ENCODE assay signal across 10 cellular contexts in the genomic region with DNA sequence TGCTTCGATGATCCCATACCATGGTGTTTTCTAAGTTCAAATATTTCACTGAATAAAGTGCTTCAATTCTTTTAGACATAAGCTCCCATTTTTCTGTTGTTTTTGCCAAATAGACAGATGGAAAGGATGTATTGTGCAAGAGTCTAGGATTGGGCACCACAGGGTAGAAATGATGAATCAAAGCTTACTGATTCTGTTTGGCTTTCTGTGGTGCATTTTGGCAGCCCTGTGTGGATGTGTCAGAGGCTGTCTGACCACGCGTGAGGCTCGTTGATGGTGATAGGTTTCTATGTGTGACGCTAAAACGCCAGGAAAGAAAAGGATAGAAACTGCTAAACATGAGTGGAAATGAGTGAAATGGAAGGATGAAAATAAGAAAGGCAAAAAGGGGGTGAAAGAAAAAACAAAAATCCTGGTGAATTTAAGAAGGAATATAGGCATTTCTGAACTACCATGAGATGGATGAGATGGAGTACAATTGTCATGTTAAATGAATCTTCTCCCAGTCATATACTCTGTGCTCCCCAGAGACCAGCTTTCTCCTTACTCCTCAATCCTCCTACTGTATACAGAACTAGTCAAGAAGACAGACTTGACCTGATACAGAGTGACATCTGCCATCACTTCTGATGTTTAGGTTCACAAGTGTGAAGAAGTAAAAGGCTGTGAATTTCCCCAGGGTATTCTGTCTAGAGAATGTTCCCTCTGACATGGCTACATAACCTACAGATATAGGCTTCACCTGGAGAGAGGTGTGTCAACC. TPM values are rescaled to one million over a fixed set of nuclear protein-coding genes. Genes with fewer than 3 reads are reported as not detected.
A peak's percentile ranks its signal among the peaks of the same experiment; 100 is the strongest.
DNase-seq lines count a peak whose midpoint lies in the region; ATAC-seq and TF ChIP-seq lines count a peak whose summit lies in the region.
"Had no signal": no experiment of that assay in that cellular context is flagged by ENCODE, and none has a peak within 500 bp of the region (broad histone marks: within the 10 kb centered on the region; RNA-seq: fewer than 3 reads in every experiment).

No MANE protein-coding gene starts in this region.

- H3K27ac Mint-ChIP-seq in T-helper 17 cell = peak overlapping the region; percentile 41
- peak overlapping the region; percentile 4 for H3K27ac Mint-ChIP-seq in stimulated activated naive B cell treated with anti-CD40 and anti-IgM and Interleukin-4, amounts not matched to agents 10 μg/mL and 1 μg/mL and 100 μg/mL, for 72 hours

- H3K4me1 ChIP-seq in OCI-LY7 (ENCODE audit: insufficient read depth, low read length, poor library complexity, severe bottlenecking) = peaks cover 20% of the 10 kb centered on the region

- H2AFZ ChIP-seq in OCI-LY7 (ENCODE audit: low read length) = no peak overlapping the region

- POLR2A ChIA-PET in OCI-LY7 (lab: Charles Lee) = interaction anchor here (0.6 to 0.7 kb wide), 3 partner anchors 8 to 186 kb away, joined by 3 read pairs; no protein-coding TSS in a partner anchor

- H3K36me3 Mint-ChIP-seq in T-helper 17 cell (ENCODE audit: low read depth) = peaks cover 3% of the 10 kb centered on the region
- peaks cover 0 to 8% of the 10 kb centered on the region in 2 donors for H3K36me3 Mint-ChIP-seq in stimulated activated naive B cell treated with anti-CD40 and anti-IgM and Interleukin-4, amounts not matched to agents 10 μg/mL and 1 μg/mL and 100 μg/mL, for 72 hours

- H3K79me2 ChIP-seq in OCI-LY7 (ENCODE audit: insufficient read depth, low read depth, low read length) = peaks cover 4% of the 10 kb centered on the region; the same call in 1 of the 2 replicates

- H3K4me3 ChIP-seq in OCI-LY7 (ENCODE audit: low read depth, low read length, poor library complexity, severe bottlenecking) = no peak overlapping the region

- peaks cover 15% of the 10 kb centered on the region; the same call in 1 of the 2 replicates for H4K20me1 ChIP-seq in OCI-LY7 (ENCODE audit: insufficient read depth, low read length)

- peaks cover 37% of the 10 kb centered on the region for H3K4me1 Mint-ChIP-seq in T-helper 17 cell
- peaks cover 34 to 47% of the 10 kb centered on the region in 2 donors for H3K4me1 Mint-ChIP-seq in stimulated activated naive B cell treated with anti-CD40 and anti-IgM and Interleukin-4, amounts not matched to agents 10 μg/mL and 1 μg/mL and 100 μg/mL, for 72 hours

- H3K27me3 Mint-ChIP-seq in T-helper 17 cell = no peaks in the 10 kb centered on the region
- H3K27me3 Mint-ChIP-seq in stimulated activated naive B cell treated with anti-CD40 and anti-IgM and Interleukin-4, amounts not matched to agents 10 μg/mL and 1 μg/mL and 100 μg/mL, for 72 hours = no peaks in the 10 kb centered on the region

- BruUV-seq in OCI-LY7 (replicated peaks; lab: Mats Ljungman, UMichigan) = no TSS peak

- no peak overlapping the region for H3K4me3 Mint-ChIP-seq in T-helper 17 cell
- no peak overlapping the region for H3K4me3 Mint-ChIP-seq in stimulated activated naive B cell treated with anti-CD40 and anti-IgM and Interleukin-4, amounts not matched to agents 10 μg/mL and 1 μg/mL and 100 μg/mL, for 72 hours

- peak; percentile 7 to 17 for DNase-seq in activated CD4-positive, alpha-beta T cell treated with anti-CD3 and anti-CD28 coated beads for 24 hours (ENCODE audit: low read depth in 2 of 2)
- DNase-seq in activated CD4-positive, alpha-beta T cell treated with anti-CD3 and anti-CD28 coated beads, Interleukin-2, amount 50 U/mL, for 4 hours = no peak
- no peak for DNase-seq in T-helper 17 cell
- DNase-seq in glomerular visceral epithelial cell (ENCODE audit: extremely low spot score) = peak; percentile 47
- DNase-seq in stimulated activated naive B cell treated with anti-CD40 and anti-IgM and Interleukin-4, amounts not matched to agents 10 μg/mL and 1 μg/mL and 100 μg/mL, for 72 hours = no peak
- DNase-seq in NCI-H2196 (lab: John Stamatoyannopoulos, UW; ENCODE audit: unreplicated experiment) = no peak
- DNase-seq in OCI-LY7 (ENCODE audit: low spot score) = no peak
- DNase-seq in NCI-H128 (lab: John Stamatoyannopoulos, UW; ENCODE audit: unreplicated experiment) = no peak
- DNase-seq: effector CD8-positive, alpha-beta T cell had no signal

- no peak overlapping the region for H3K4me2 ChIP-seq in OCI-LY7 (ENCODE audit: low read length)
- H3K4me2 ChIP-seq: KMS-11 had no signal

- no peak overlapping the region for H3K27ac ChIP-seq in OCI-LY7 (ENCODE audit: low read depth, low read length, poor library complexity, severe bottlenecking)
- H3K27ac ChIP-seq: KMS-11 had no signal

- TF ChIP-seq CTCF in OCI-LY7 (conservative IDR thresholded peaks at IDR 0.05; ENCODE audit: low read length) = no peak

- H3K9me3 ChIP-seq in T-helper 17 cell (ENCODE audit: control insufficient read depth, low read length, poor library complexity, severe bottlenecking) = no peaks in the 10 kb centered on the region
- no peaks in the 10 kb centered on the region for H3K9me3 ChIP-seq in OCI-LY7 (ENCODE audit: low read length)

- no peaks in the 10 kb centered on the region for H3K9me2 ChIP-seq in OCI-LY7 (ENCODE audit: insufficient read depth, low read length)

- intact Hi-C loops in OCI-LY7 (cut with micrococcal nuclease; ENCODE audit: unreplicated experiment) = no loop called here

- no peaks in the 10 kb centered on the region; the same call in 1 of the 2 replicates for H3K36me3 ChIP-seq in OCI-LY7 (ENCODE audit: insufficient read depth, low read length)

- ATAC-seq in T-helper 17 cell = no peak
- peak; percentile 82 to 83 for ATAC-seq in stimulated activated naive B cell treated with anti-CD40 and anti-IgM and Interleukin-4, amounts not matched to agents 10 μg/mL and 1 μg/mL and 100 μg/mL, for 72 hours (replicated peaks)

- H3K9me3 Mint-ChIP-seq in stimulated activated naive B cell treated with anti-CD40 and anti-IgM and Interleukin-4, amounts not matched to agents 10 μg/mL and 1 μg/mL and 100 μg/mL, for 72 hours = no peaks in the 10 kb centered on the region

- CTCF ChIA-PET in OCI-LY7 (lab: Charles Lee; ENCODE audit: unreplicated experiment) = no interaction called here

RNA-seq across cellular contexts. Expression of gene ANKH, which starts 54.4 kb away (rescaled TPM):
- total RNA-seq in T-helper 17 cell (100 to 1,000 TPM in 1 of 2 donors, 10 to 100 TPM in 1; 86.8 to 109 TPM), OCI-LY7 (2022) (76.5 and 80.4 TPM in 2 replicates)
- 23.1 and 35.2 TPM in 2 replicates for total RNA-seq in OCI-LY7 (2014; rRNA removed; shearing (Covaris generic))

Comparison
In these comparisons a context has a peak if more than half of its experiments do, and no peak if none do; other contexts are left out.
1. DNase-seq: peak in activated CD4-positive, alpha-beta T cell treated with anti-CD3 and anti-CD28 coated beads for 24 hours (2 of 2) and glomerular visceral epithelial cell (single experiment); none in activated CD4-positive, alpha-beta T cell treated with anti-CD3 and anti-CD28 coated beads, Interleukin-2, amount 50 U/mL, for 4 hours (0 of 2), T-helper 17 cell (0 of 3), stimulated activated naive B cell treated with anti-CD40 and anti-IgM and Interleukin-4, amounts not matched to agents 10 μg/mL and 1 μg/mL and 100 μg/mL, for 72 hours (single experiment), NCI-H2196 (single experiment), OCI-LY7 (single experiment) and NCI-H128 (single experiment).